ENCODE assay signal across 1 cellular context in genomic region chr13:69820180-69820579, GRCh38.
TF ChIP-seq lines count a peak whose summit lies in the region.

No MANE protein-coding gene starts in this region.

TF ChIP-seq in K562, 482 proteins besides CTCF, POLR2A, EP300 and RAD21 (continued from another document):
- TF ChIP-seq ZHX1 (conservative IDR thresholded peaks at IDR 0.05; ENCODE audit: low read length) (no peak), ZNF311 (CRISPR knock-in tag; IDR thresholded peaks at IDR 0.05) (no peak), ZNF165 (CRISPR knock-in tag; IDR thresholded peaks at IDR 0.05; ENCODE audit: borderline replicate concordance) (no peak), ZBTB12 (CRISPR knock-in tag; IDR thresholded peaks at IDR 0.05) (no peak), KLF6 (CRISPR knock-in tag; IDR thresholded peaks at IDR 0.05; ENCODE audit: borderline replicate concordance) (no peak), CBFA2T3 (IDR thresholded peaks at IDR 0.05) (peak; percentile 20; the same call in 1 of the 2 replicates)
TF ChIP-seq in K562: peak in this region for 2.
